ENCODE assay signal across 12 cellular contexts in the genomic region with DNA sequence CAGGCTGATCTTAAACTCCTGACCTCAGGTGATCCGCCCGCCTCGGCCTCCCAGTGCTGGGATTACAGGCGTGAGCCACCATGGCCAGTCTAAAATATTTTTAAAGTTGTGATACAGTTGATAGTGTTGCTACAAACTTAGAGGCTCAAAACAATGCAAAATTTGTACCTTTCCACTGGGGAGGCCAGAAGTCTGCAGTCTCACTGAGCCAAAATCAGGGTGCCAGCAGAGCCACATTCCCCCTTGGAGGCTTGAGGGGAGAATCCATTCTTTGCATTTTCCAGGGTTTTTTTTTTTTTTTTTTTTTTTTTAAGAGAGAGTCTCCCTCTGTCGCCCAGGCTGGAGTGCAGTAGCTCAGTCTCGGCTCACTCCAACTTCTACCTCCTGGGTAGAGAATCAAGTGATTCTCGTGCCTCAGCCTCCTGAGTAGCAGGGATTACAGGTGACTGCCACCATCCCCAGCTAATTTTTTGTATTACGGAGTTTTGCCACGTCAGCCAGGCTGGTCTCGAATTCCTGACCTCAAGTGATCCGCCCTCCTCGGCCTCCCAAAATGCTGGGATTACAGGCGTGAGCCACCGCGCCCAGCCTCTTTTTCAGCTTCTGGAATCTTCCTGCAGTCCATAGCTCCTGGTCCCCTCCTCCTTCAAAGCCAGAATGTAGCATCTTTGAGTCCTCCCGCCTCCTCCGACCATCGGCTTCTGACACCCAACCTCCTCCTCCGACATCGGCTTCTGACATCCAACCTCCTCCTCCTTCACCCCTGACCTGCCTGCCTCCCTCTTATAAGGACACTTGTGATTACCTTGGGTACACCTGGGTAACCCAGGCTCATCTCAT. TPM values are rescaled to one million over a fixed set of nuclear protein-coding genes. Genes with fewer than 3 reads are reported as not detected.
"Had no signal": no experiment of that assay in that cellular context is flagged by ENCODE, and none has a peak within 500 bp of the region (broad histone marks: within the 10 kb centered on the region; RNA-seq: fewer than 3 reads in every experiment).

No MANE protein-coding gene starts in this region.

- ATAC-seq: HCT116, HepG2 had no signal

- H3K9me3 ChIP-seq: HAP-1 had no signal

- H3K27ac ChIP-seq: GM23248, HL-60 had no signal

- H3K4me3 ChIP-seq: GM23248, HAP-1 had no signal

- H3K36me3 ChIP-seq: HAP-1 had no signal

- H3K4me1 ChIP-seq: HAP-1 had no signal

- DNase-seq: GM23248, GOT3, H7, HFFc6, KBM-7 had no signal

RNA-seq across cellular contexts. Expression of a gene that starts 37.2 kb away (rescaled TPM):
- total RNA-seq: H4, HepG2, HFFc6, HT1080 had no signal
- polyA plus RNA-seq: GM23248, HepG2, IgD-negative memory B cell had no signal
